19 cellular contexts compared by ENCODE assay signal in the genomic region with DNA sequence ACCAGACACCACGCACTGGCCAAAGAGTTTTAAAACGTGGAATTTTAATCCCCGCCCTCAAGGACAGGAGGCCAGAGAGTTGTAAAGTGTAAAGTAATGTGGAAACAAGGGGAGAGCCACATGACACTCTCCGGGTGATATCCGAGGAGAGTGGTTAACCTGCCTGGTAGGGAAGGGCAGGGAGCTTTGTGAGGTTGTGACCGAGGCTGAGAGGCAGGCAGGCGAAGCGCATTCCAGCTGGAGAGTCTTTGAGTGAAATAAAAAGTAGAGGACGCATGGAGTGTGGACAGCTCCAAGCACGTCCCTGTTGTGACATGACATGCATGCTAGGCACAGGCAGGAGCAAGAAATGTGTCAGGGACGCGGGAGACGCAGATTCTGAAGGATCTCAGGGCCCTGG.
"Had no signal": no experiment of that assay in that cellular context is flagged by ENCODE, and none has a peak within 500 bp of the region (broad histone marks: within the 10 kb centered on the region; RNA-seq: fewer than 3 reads in every experiment).

No MANE protein-coding gene starts in this region.

- H3K4me3 Mint-ChIP-seq: activated CD4-positive, alpha-beta T cell treated with anti-CD3 and anti-CD28 coated beads, Interleukin-2, amount 10 ng/mL, durations not matched to agents 7 days and 5 days; activated CD8-positive, alpha-beta T cell treated with anti-CD3 and anti-CD28 coated beads, Interleukin-2, amount 10 ng/mL, durations not matched to agents 7 days and 5 days; activated naive CD4-positive, alpha-beta T cell treated with anti-CD3 and anti-CD28 coated beads, Interleukin-2, amount 50 U/mL, for 24 hours; activated T-cell treated with anti-CD3 and anti-CD28 coated beads, Interleukin-2, amount 50 U/mL, for 24 hours; memory B cell; naive thymus-derived CD4-positive, alpha-beta T cell; T-helper 1 cell treated with Interleukin-12 subunit alpha and Interleukin-12 subunit beta and Interleukin-4 antibody, amounts not matched to agents 30 μg/mL and 1 μg/mL, for 36 hours had no signal

- H3K36me3 Mint-ChIP-seq: activated naive CD4-positive, alpha-beta T cell treated with anti-CD3 and anti-CD28 coated beads, Interleukin-2, amount 50 U/mL, for 24 hours; memory B cell had no signal

- H3K9me3 ChIP-seq: esophagus squamous epithelium, left lung had no signal

- H3K4me3 ChIP-seq: esophagus squamous epithelium, left lung had no signal

- ATAC-seq: activated CD4-positive, CD25-positive, alpha-beta regulatory T cell treated with anti-CD3 and anti-CD28 coated beads, Interleukin-2, amount 50 U/mL, for 24 hours; activated CD8-positive, alpha-beta T cell treated with anti-CD3 and anti-CD28 coated beads, Interleukin-2, amount 10 ng/mL, durations not matched to agents 7 days and 5 days; left lung; naive thymus-derived CD4-positive, alpha-beta T cell had no signal

- H3K4me1 Mint-ChIP-seq: memory B cell had no signal

- H3K27me3 Mint-ChIP-seq: activated CD4-positive, alpha-beta T cell treated with anti-CD3 and anti-CD28 coated beads, Interleukin-2, amount 10 ng/mL, durations not matched to agents 7 days and 5 days; activated naive CD4-positive, alpha-beta T cell treated with anti-CD3 and anti-CD28 coated beads, Interleukin-2, amount 50 U/mL, for 24 hours; activated T-cell treated with anti-CD3 and anti-CD28 coated beads, Interleukin-2, amount 50 U/mL, for 24 hours; naive thymus-derived CD4-positive, alpha-beta T cell had no signal

- H3K27ac ChIP-seq: esophagus squamous epithelium, left lung had no signal

- H3K4me1 ChIP-seq: esophagus squamous epithelium, left lung had no signal

- H3K27me3 ChIP-seq: esophagus squamous epithelium, left lung had no signal

- DNase-seq: activated CD4-positive, alpha-beta T cell treated with anti-CD3 and anti-CD28 coated beads, Interleukin-2, amount 10 ng/mL, durations not matched to agents 7 days and 5 days; activated CD8-positive, alpha-beta T cell treated with anti-CD3 and anti-CD28 coated beads, Interleukin-2, amount 10 ng/mL, durations not matched to agents 7 days and 5 days; activated effector memory CD4-positive, alpha-beta T cell treated with Interleukin-2 at 50 U/mL for 16 hours; activated T-cell treated with anti-CD3 and anti-CD28 coated beads, Interleukin-2, amount 50 U/mL, for 24 hours; amniotic stem cell; dermis blood vessel endothelial cell; effector memory CD4-positive, alpha-beta T cell; esophagus squamous epithelium; kidney; left lung; naive thymus-derived CD4-positive, alpha-beta T cell; nucleus accumbens; stimulated activated naive CD4-positive, alpha-beta T cell treated with Interleukin-2 at 50 U/mL for 16 hours; substantia nigra; trophoblast cell had no signal

- H3K9me3 Mint-ChIP-seq: activated naive CD4-positive, alpha-beta T cell treated with anti-CD3 and anti-CD28 coated beads, Interleukin-2, amount 50 U/mL, for 24 hours; activated T-cell treated with anti-CD3 and anti-CD28 coated beads, Interleukin-2, amount 50 U/mL, for 24 hours; memory B cell had no signal

- H3K27ac Mint-ChIP-seq: activated CD4-positive, alpha-beta T cell treated with anti-CD3 and anti-CD28 coated beads, Interleukin-2, amount 10 ng/mL, durations not matched to agents 7 days and 5 days; activated CD8-positive, alpha-beta T cell treated with anti-CD3 and anti-CD28 coated beads, Interleukin-2, amount 10 ng/mL, durations not matched to agents 7 days and 5 days; activated naive CD4-positive, alpha-beta T cell treated with anti-CD3 and anti-CD28 coated beads, Interleukin-2, amount 50 U/mL, for 24 hours; activated T-cell treated with anti-CD3 and anti-CD28 coated beads, Interleukin-2, amount 50 U/mL, for 24 hours; memory B cell; T-helper 1 cell treated with Interleukin-12 subunit alpha and Interleukin-12 subunit beta and Interleukin-4 antibody, amounts not matched to agents 30 μg/mL and 1 μg/mL, for 36 hours had no signal
